ENCODE assay signal across 24 cellular contexts in the genomic region with DNA sequence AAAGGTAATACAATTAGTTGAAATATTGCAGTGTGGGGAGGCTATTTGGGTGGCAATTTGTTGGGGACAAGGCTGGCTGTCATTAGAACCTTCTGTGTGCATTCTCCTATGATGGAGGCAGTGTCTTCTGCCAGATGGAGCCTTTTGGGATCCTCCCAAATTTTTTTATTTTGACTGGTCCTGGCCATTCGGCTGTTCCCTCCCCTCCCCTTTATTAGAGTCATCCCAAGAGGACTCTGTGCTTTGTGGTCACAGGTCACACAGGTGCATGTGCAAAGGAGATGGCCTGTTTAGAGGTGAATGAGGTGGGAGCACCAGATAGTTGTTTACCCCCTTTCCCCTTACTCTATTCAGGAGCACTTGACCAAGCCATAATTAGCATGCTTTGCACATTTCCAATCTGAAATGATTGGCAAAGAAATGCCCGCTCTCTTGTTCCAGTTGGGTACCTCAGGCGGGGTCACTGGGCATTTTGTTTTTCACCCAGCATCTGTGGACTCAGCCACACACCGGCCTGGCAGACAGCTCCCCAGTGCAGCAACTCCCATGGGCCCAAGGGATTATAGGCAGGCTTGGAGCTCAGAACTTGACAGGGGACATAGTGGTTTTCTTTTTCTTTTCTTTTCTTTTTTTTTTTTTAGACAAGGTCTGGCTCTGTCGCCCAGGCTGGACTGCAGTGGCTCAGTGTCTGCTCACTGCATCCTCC. TPM values are rescaled to one million over a fixed set of nuclear protein-coding genes. Genes with fewer than 3 reads are reported as not detected.
A peak's percentile ranks its signal among the peaks of the same experiment; 100 is the strongest.
DNase-seq lines count a peak whose midpoint lies in the region; ATAC-seq, FAIRE-seq and TF ChIP-seq lines count a peak whose summit lies in the region.
"Had no signal": no experiment of that assay in that cellular context is flagged by ENCODE, and none has a peak within 500 bp of the region (broad histone marks: within the 10 kb centered on the region; RNA-seq: fewer than 3 reads in every experiment).

No MANE protein-coding gene starts in this region.

- ATAC-seq in GM12878 (no peak), memory B cell (ENCODE audit: low read depth) (no peak), psoas muscle (no peak)
- no peak for ATAC-seq in stimulated activated naive B cell treated with anti-CD40 and anti-IgM and Interleukin-4, amounts not matched to agents 10 μg/mL and 1 μg/mL and 100 μg/mL, for 72 hours (replicated peaks)
- ATAC-seq in activated CD8-positive, alpha-beta memory T cell treated with anti-CD3 and anti-CD28 coated beads, Interleukin-2, amount 10 ng/mL, durations not matched to agents 7 days and 5 days: no peak
- ATAC-seq: stimulated activated naive CD8-positive, alpha-beta T cell treated with anti-CD3 and anti-CD28 coated beads, Interleukin-15, amount 100 ng/mL, for 72 hours; T-cell had no signal

- H3K36me3 Mint-ChIP-seq in CD8-positive, alpha-beta memory T cell: peaks cover 0 to 30% (median 0%) of the 10 kb centered on the region in 3 donors
- no peaks in the 10 kb centered on the region for H3K36me3 Mint-ChIP-seq in memory B cell
- peaks cover 23 to 35% of the 10 kb centered on the region in 2 donors for H3K36me3 Mint-ChIP-seq in stimulated activated naive B cell treated with anti-CD40 and anti-IgM and Interleukin-4, amounts not matched to agents 10 μg/mL and 1 μg/mL and 100 μg/mL, for 72 hours
- peaks cover 7% of the 10 kb centered on the region for H3K36me3 Mint-ChIP-seq in activated CD8-positive, alpha-beta memory T cell treated with anti-CD3 and anti-CD28 coated beads, Interleukin-2, amount 10 ng/mL, durations not matched to agents 7 days and 5 days

- RAD21 ChIA-PET in GM12878 (lab: Charles Lee; ENCODE audit: unreplicated experiment): interaction anchor here (0.9 kb wide), 1 partner anchor 20 kb away, joined by 3 read pairs; the partner anchor contains the start of gene GATAD2A

- CTCF ChIA-PET in CD8-positive, alpha-beta memory T cell (lab: Charles Lee): no interaction called here
- CTCF ChIA-PET in GM12878 (lab: Yijun Ruan, JAX): interaction anchor here (0.6 kb wide), 1 partner anchor 56 kb away, joined by 3 read pairs; no protein-coding TSS in a partner anchor
- CTCF ChIA-PET in activated CD8-positive, alpha-beta memory T cell treated with anti-CD3 and anti-CD28 coated beads, Interleukin-2, amount 10 ng/mL, durations not matched to agents 7 days and 5 days (lab: Charles Lee): interaction anchor here (0.6 to 1.0 kb wide), 3 partner anchors 33 to 201 kb away, joined by 3 to 4 read pairs (median 3); no protein-coding TSS in a partner anchor

- H3K27me3 ChIP-seq in BLaER1 (no peaks in the 10 kb centered on the region), GM12878 (replicated peaks in 1 of 2; ENCODE audit: control insufficient read depth in 2 of 2, insufficient read depth in 2 of 2, low read length in 1 of 2) (no peaks in the 10 kb centered on the region), MM.1S (replicated peaks; ENCODE audit: insufficient read depth, low read length) (no peaks in the 10 kb centered on the region), psoas muscle (ENCODE audit: insufficient read depth in 3 of 3, low read length in 2 of 3) (no peaks in the 10 kb centered on the region)
- no peaks in the 10 kb centered on the region for H3K27me3 ChIP-seq in CD8-positive, alpha-beta memory T cell (ENCODE audit: insufficient read depth, low read length, poor library complexity, severe bottlenecking)
- H3K27me3 ChIP-seq: SJSA1, spleen, tibial nerve had no signal

- no peak for TF ChIP-seq EP300 in GM12878 (IDR thresholded peaks at IDR 0.05; ENCODE audit: borderline replicate concordance in 1 of 2, control insufficient read depth in 1 of 2, low read depth in 2 of 2, low read length in 2 of 2)

- intact Hi-C loops in GM12878 (cut with micrococcal nuclease; ENCODE audit: unreplicated experiment): no loop called here
- intact Hi-C loops in psoas muscle (cut with DNase I): no loop called here

- WGBS in GM12878 (ENCODE audit: insufficient coverage, insufficient replicate concordance, low lambda C conversion rate, missing lambda C conversion rate): 24% methylated on average over 4 of the region's 5 CpGs
- 42 to 56% (median 43%) methylated on average over 5 of the region's 5 CpGs for WGBS in psoas muscle, 3 donors

- no peaks in the 10 kb centered on the region for H3F3A ChIP-seq in MM.1S (ENCODE audit: insufficient read depth, low read length)

- FAIRE-seq in GM12878 (lab: Jason Lieb, UNC): no peak
- FAIRE-seq: H1, RCC 7860 had no signal

- peaks cover 85% of the 10 kb centered on the region for H3K79me2 ChIP-seq in GM12878 (ENCODE audit: control insufficient read depth, insufficient read depth, low read length)
- H3K79me2 ChIP-seq in MM.1S (ENCODE audit: low read length): peaks cover 99% of the 10 kb centered on the region

- TF ChIP-seq CTCF in GM12878 (IDR thresholded peaks at IDR 0.05 in 2 of 3, conservative IDR thresholded peaks at IDR 0.05 in 1 of 3; ENCODE audit: control insufficient read depth in 2 of 3, extremely low read depth in 1 of 3, insufficient read depth in 1 of 3, low read depth in 3 of 3, low read length in 3 of 3) (no peak), MM.1S (IDR thresholded peaks at IDR 0.05; ENCODE audit: low read length) (no peak), psoas muscle (IDR thresholded peaks at IDR 0.05) (no peak)

- H3K4me3 ChIP-seq in BLaER1: no peak overlapping the region
- no peak overlapping the region for H3K4me3 ChIP-seq in CD8-positive, alpha-beta memory T cell (ENCODE audit: low read length)
- H3K4me3 ChIP-seq in GM12878: no peak overlapping the region
- no peak overlapping the region for H3K4me3 ChIP-seq in MM.1S (ENCODE audit: low read length)
- no peak overlapping the region for H3K4me3 ChIP-seq in psoas muscle
- H3K4me3 ChIP-seq: SJSA1, spleen, tibial nerve had no signal

- H3K4me1 ChIP-seq in BLaER1: peaks cover 76% of the 10 kb centered on the region
- H3K4me1 ChIP-seq in CD8-positive, alpha-beta memory T cell (ENCODE audit: insufficient read depth, low read length): peaks cover 79% of the 10 kb centered on the region
- peaks cover 12% of the 10 kb centered on the region for H3K4me1 ChIP-seq in GM12878 (ENCODE audit: control insufficient read depth, insufficient read depth, low read length)
- H3K4me1 ChIP-seq in MM.1S (ENCODE audit: low read length): no peaks in the 10 kb centered on the region
- peaks cover 47% of the 10 kb centered on the region for H3K4me1 ChIP-seq in psoas muscle
- H3K4me1 ChIP-seq: SJSA1 had no signal

- no peaks in the 10 kb centered on the region for H3K9me3 ChIP-seq in BLaER1
- no peaks in the 10 kb centered on the region for H3K9me3 ChIP-seq in CD8-positive, alpha-beta memory T cell (ENCODE audit: low read length)
- H3K9me3 ChIP-seq in GM12878 (replicated peaks; ENCODE audit: control insufficient read depth, insufficient read depth, low read length): no peaks in the 10 kb centered on the region
- no peaks in the 10 kb centered on the region for H3K9me3 ChIP-seq in MM.1S (replicated peaks; ENCODE audit: insufficient read depth, low read length)
- no peaks in the 10 kb centered on the region for H3K9me3 ChIP-seq in psoas muscle
- H3K9me3 ChIP-seq: SJSA1, spleen, tibial nerve had no signal

- H2AFZ ChIP-seq in GM12878 (ENCODE audit: control insufficient read depth, low read depth, low read length) (no peak overlapping the region), MM.1S (ENCODE audit: low read length) (no peak overlapping the region)

- peak overlapping the region in 7 of 8 donors; percentile 45 to 86 (median 54) for H3K27ac Mint-ChIP-seq in CD8-positive, alpha-beta memory T cell
- peak overlapping the region; percentile 31 for H3K27ac Mint-ChIP-seq in memory B cell
- no peak overlapping the region for H3K27ac Mint-ChIP-seq in stimulated activated naive B cell treated with anti-CD40 and anti-IgM and Interleukin-4, amounts not matched to agents 10 μg/mL and 1 μg/mL and 100 μg/mL, for 72 hours
- H3K27ac Mint-ChIP-seq in activated CD8-positive, alpha-beta memory T cell treated with anti-CD3 and anti-CD28 coated beads, Interleukin-2, amount 10 ng/mL, durations not matched to agents 7 days and 5 days: no peak overlapping the region
- H3K27ac Mint-ChIP-seq: activated naive CD8-positive, alpha-beta T cell treated with anti-CD3 and anti-CD28 coated beads, Interleukin-2, amount 10 ng/mL, durations not matched to agents 7 days and 5 days had no signal

- H4K20me1 ChIP-seq in BLaER1 (peaks cover 100% of the 10 kb centered on the region), GM12878 (ENCODE audit: control insufficient read depth, insufficient read depth) (peaks cover 14% of the 10 kb centered on the region), MM.1S (ENCODE audit: insufficient read depth, low read length) (peaks cover 49% of the 10 kb centered on the region)

- peaks cover 80 to 99% (median 94%) of the 10 kb centered on the region in 3 donors for H3K4me1 Mint-ChIP-seq in CD8-positive, alpha-beta memory T cell
- peaks cover 41% of the 10 kb centered on the region for H3K4me1 Mint-ChIP-seq in memory B cell
- peaks cover 49 to 97% of the 10 kb centered on the region in 2 donors for H3K4me1 Mint-ChIP-seq in stimulated activated naive B cell treated with anti-CD40 and anti-IgM and Interleukin-4, amounts not matched to agents 10 μg/mL and 1 μg/mL and 100 μg/mL, for 72 hours
- H3K4me1 Mint-ChIP-seq in activated CD8-positive, alpha-beta memory T cell treated with anti-CD3 and anti-CD28 coated beads, Interleukin-2, amount 10 ng/mL, durations not matched to agents 7 days and 5 days: peaks cover 23% of the 10 kb centered on the region

- DNase-seq in CD8-positive, alpha-beta memory T cell: no peak
- DNase-seq in GM12878 (ENCODE audit: low read depth, low spot score) (no peak), memory B cell (ENCODE audit: low spot score in 2 of 2) (no peak), MM.1S (no peak), psoas muscle (no peak)
- no peak for DNase-seq in stimulated activated naive B cell treated with anti-CD40 and anti-IgM and Interleukin-4, amounts not matched to agents 10 μg/mL and 1 μg/mL and 100 μg/mL, for 72 hours
- no peak for DNase-seq in activated CD8-positive, alpha-beta memory T cell treated with anti-CD3 and anti-CD28 coated beads, Interleukin-2, amount 10 ng/mL, durations not matched to agents 7 days and 5 days
- DNase-seq: activated naive CD8-positive, alpha-beta T cell treated with anti-CD3 and anti-CD28 coated beads, Interleukin-2, amount 10 ng/mL, durations not matched to agents 7 days and 5 days; DMS79; KBM-7; NCI-H1436 treated with DMSO at 0.1 percent for 48 hours; NCI-H510A treated with DMSO at 0.1 percent for 48 hours; retina; spleen; stimulated activated CD4-positive, alpha-beta T cell treated with anti-CD3 and anti-CD28 coated beads, Interleukin-4, amount 100 ng/mL, for 1 hour; stimulated activated naive CD8-positive, alpha-beta T cell treated with anti-CD3 and anti-CD28 coated beads, Interleukin-15, amount 100 ng/mL, for 72 hours; T-cell had no signal

- no peaks in the 10 kb centered on the region for H3K27me3 Mint-ChIP-seq in CD8-positive, alpha-beta memory T cell
- H3K27me3 Mint-ChIP-seq in memory B cell: no peaks in the 10 kb centered on the region
- H3K27me3 Mint-ChIP-seq in stimulated activated naive B cell treated with anti-CD40 and anti-IgM and Interleukin-4, amounts not matched to agents 10 μg/mL and 1 μg/mL and 100 μg/mL, for 72 hours: no peaks in the 10 kb centered on the region
- no peaks in the 10 kb centered on the region for H3K27me3 Mint-ChIP-seq in activated CD8-positive, alpha-beta memory T cell treated with anti-CD3 and anti-CD28 coated beads, Interleukin-2, amount 10 ng/mL, durations not matched to agents 7 days and 5 days
- H3K27me3 Mint-ChIP-seq: activated naive CD8-positive, alpha-beta T cell treated with anti-CD3 and anti-CD28 coated beads, Interleukin-2, amount 10 ng/mL, durations not matched to agents 7 days and 5 days; central memory CD8-positive, alpha-beta T cell; stimulated activated naive CD8-positive, alpha-beta T cell treated with anti-CD3 and anti-CD28 coated beads, Interleukin-15, amount 100 ng/mL, for 72 hours; T-cell had no signal

- TF ChIP-seq RAD21 in GM12878 (IDR thresholded peaks at IDR 0.05; ENCODE audit: insufficient read depth, low read depth, low read length): no peak

- TF ChIP-seq POLR2A in GM12878 (IDR thresholded peaks at IDR 0.05; ENCODE audit: low read depth, low read length): no peak

- SMC1A ChIA-PET in GM12878 (lab: Charles Lee; ENCODE audit: uncharacterized antibody, unreplicated experiment): interaction anchor here (0.6 to 1.2 kb wide), 3 partner anchors 9 to 41 kb away, joined by 3 read pairs; no protein-coding TSS in a partner anchor

- H3K4me2 ChIP-seq in BLaER1 (peak overlapping the region; percentile 80), GM12878 (ENCODE audit: control insufficient read depth, insufficient read depth) (peak overlapping the region; percentile 13; the same call in 1 of the 2 replicates), MM.1S (ENCODE audit: low read depth, low read length) (no peak overlapping the region)

- no peak overlapping the region for H3K4me3 Mint-ChIP-seq in CD8-positive, alpha-beta memory T cell
- H3K4me3 Mint-ChIP-seq in memory B cell: peak overlapping the region; percentile 44
- no peak overlapping the region for H3K4me3 Mint-ChIP-seq in stimulated activated naive B cell treated with anti-CD40 and anti-IgM and Interleukin-4, amounts not matched to agents 10 μg/mL and 1 μg/mL and 100 μg/mL, for 72 hours
- no peak overlapping the region for H3K4me3 Mint-ChIP-seq in activated CD8-positive, alpha-beta memory T cell treated with anti-CD3 and anti-CD28 coated beads, Interleukin-2, amount 10 ng/mL, durations not matched to agents 7 days and 5 days
- H3K4me3 Mint-ChIP-seq: activated naive CD8-positive, alpha-beta T cell treated with anti-CD3 and anti-CD28 coated beads, Interleukin-2, amount 10 ng/mL, durations not matched to agents 7 days and 5 days; central memory CD8-positive, alpha-beta T cell; stimulated activated naive CD8-positive, alpha-beta T cell treated with anti-CD3 and anti-CD28 coated beads, Interleukin-15, amount 100 ng/mL, for 72 hours; T-cell had no signal

- in situ Hi-C loops in GM12878 (cut with MboI): no loop called here

- H3K27ac ChIP-seq in BLaER1 (peak overlapping the region; percentile 44; the same call in 1 of the 2 replicates), GM12878 (ENCODE audit: control insufficient read depth, insufficient read depth) (no peak overlapping the region), MM.1S (ENCODE audit: low read length) (no peak overlapping the region), psoas muscle (no peak overlapping the region)
- no peak overlapping the region for H3K27ac ChIP-seq in CD8-positive, alpha-beta memory T cell (ENCODE audit: low read depth, low read length)
- H3K27ac ChIP-seq: epithelial cell of prostate, SJSA1, spleen, tibial nerve had no signal

- H3K9me2 ChIP-seq in MM.1S (replicated peaks; ENCODE audit: insufficient read depth, low read length): no peaks in the 10 kb centered on the region

- POLR2A ChIA-PET in CD8-positive, alpha-beta memory T cell (lab: Charles Lee): interaction anchor here (0.6 kb wide), 1 partner anchor 48 kb away, joined by 4 read pairs; no protein-coding TSS in a partner anchor
- POLR2A ChIA-PET in GM12878 (lab: Charles Lee): interaction anchor here (1.2 kb wide), 1 partner anchor 24 kb away, joined by 3 read pairs; no protein-coding TSS in a partner anchor

- H3K9me3 Mint-ChIP-seq in CD8-positive, alpha-beta memory T cell: no peaks in the 10 kb centered on the region
- H3K9me3 Mint-ChIP-seq in memory B cell: no peaks in the 10 kb centered on the region
- H3K9me3 Mint-ChIP-seq in stimulated activated naive B cell treated with anti-CD40 and anti-IgM and Interleukin-4, amounts not matched to agents 10 μg/mL and 1 μg/mL and 100 μg/mL, for 72 hours: no peaks in the 10 kb centered on the region
- no peaks in the 10 kb centered on the region for H3K9me3 Mint-ChIP-seq in activated CD8-positive, alpha-beta memory T cell treated with anti-CD3 and anti-CD28 coated beads, Interleukin-2, amount 10 ng/mL, durations not matched to agents 7 days and 5 days (ENCODE audit: low read depth)
- H3K9me3 Mint-ChIP-seq: activated naive CD8-positive, alpha-beta T cell treated with anti-CD3 and anti-CD28 coated beads, Interleukin-2, amount 10 ng/mL, durations not matched to agents 7 days and 5 days; central memory CD8-positive, alpha-beta T cell; stimulated activated naive CD8-positive, alpha-beta T cell treated with anti-CD3 and anti-CD28 coated beads, Interleukin-15, amount 100 ng/mL, for 72 hours; T-cell had no signal

- peak overlapping the region; percentile 39; the same call in 1 of the 2 replicates for H3K9ac ChIP-seq in BLaER1
- H3K9ac ChIP-seq in GM12878 (ENCODE audit: control insufficient read depth, insufficient read depth, low read length): no peak overlapping the region
- no peak overlapping the region for H3K9ac ChIP-seq in MM.1S (ENCODE audit: low read length)

- H3K36me3 ChIP-seq in BLaER1 (peaks cover 65% of the 10 kb centered on the region), GM12878 (ENCODE audit: control insufficient read depth in 2 of 2, insufficient read depth in 2 of 2, low read length in 1 of 2) (peaks cover 0 to 11% of the 10 kb centered on the region in 2 experiments; a peak in 3 of 4 replicates), MM.1S (replicated peaks; ENCODE audit: insufficient read depth, low read length) (no peaks in the 10 kb centered on the region), psoas muscle (ENCODE audit: insufficient read depth in 1 of 2, low read depth in 1 of 2) (no peaks in the 10 kb centered on the region)
- H3K36me3 ChIP-seq in CD8-positive, alpha-beta memory T cell (ENCODE audit: insufficient read depth, low read length): peaks cover 4% of the 10 kb centered on the region

- no TSS peak for BruUV-seq in GM12878 (replicated peaks; lab: Mats Ljungman, UMichigan)

RNA-seq across cellular contexts. Expression of gene GATAD2A, which starts 19.8 kb away (rescaled TPM):
- total RNA-seq in CD8-positive, alpha-beta memory T cell: 100 to 1,000 TPM; 176 to 182 TPM
- polyA plus RNA-seq in CD8-positive, alpha-beta memory T cell: 46.9 TPM
- total RNA-seq in GM12878 (2013; cell fraction: nucleolus; rRNA removed): 28.7 and 30.1 TPM in 2 replicates
- total RNA-seq in GM12878 (2014; rRNA removed) (47.1 and 61.8 TPM in 2 replicates), GM12878 (2014; rRNA removed; fragmentation: Illumina TruSeq; extraction: Trizol) (27.4 and 38.4 TPM in 2 replicates), GM12878 (2021) (161 and 173 TPM in 2 replicates), psoas muscle (10 to 100 TPM; 25.3 to 65.9 (median 55.6) TPM)
- 15.5 TPM for polyA plus RNA-seq in GM12878 (2011; ENCODE audit: low read depth)
- polyA plus RNA-seq in GM12878 (2011; rRNA removed) (16.9 and 20.1 TPM in 2 replicates), GM12878 (2014; fragmentation: Illumina TruSeq; extraction: Trizol) (8.6 and 28.0 TPM in 2 replicates), GM12878 (2014; fragmentation: Nextera tagmentation; extraction: Ambion mirVana) (1 to 10 TPM; 2.6 to 2.7 TPM), GM12878 (2014; rRNA removed) (60.3 and 70.8 TPM in 2 replicates), GM12878 (2016; fragmentation: Nextera tagmentation; extraction: Ambion mirVana) (10 to 100 TPM; 31.4 to 32.7 TPM), psoas muscle (10 to 100 TPM; 18.5 to 43.4 (median 32.5) TPM)
- 18.7 and 20.9 TPM in 2 replicates for polyA plus RNA-seq in GM12878 (2011; cell fraction: cytosol; rRNA removed)
- 21.5 and 39.0 TPM in 2 replicates for polyA plus RNA-seq in GM12878 (2011; cell fraction: nucleus; rRNA removed)
- 32.1 and 35.4 TPM in 2 replicates for polyA plus RNA-seq in GM12878 (2012)
- 16.8 and 17.2 TPM in 2 replicates for polyA minus RNA-seq in GM12878 (2011; rRNA and poly(A)+ RNA removed)
- polyA minus RNA-seq in GM12878 (2011; cell fraction: cytosol; rRNA and poly(A)+ RNA removed): 29.5 and 34.5 TPM in 2 replicates
- 5.1 and 11.0 TPM in 2 replicates for polyA minus RNA-seq in GM12878 (2011; cell fraction: nucleus; rRNA and poly(A)+ RNA removed)
- 100 to 1,000 TPM; 159 to 161 TPM for total RNA-seq in activated CD8-positive, alpha-beta memory T cell treated with anti-CD3 and anti-CD28 coated beads, Interleukin-2, amount 10 ng/mL, durations not matched to agents 7 days and 5 days

Comparison
In these comparisons a context has a peak if more than half of its experiments do, and no peak if none do; other contexts are left out.
1. H3K27ac Mint-ChIP-seq: peak in CD8-positive, alpha-beta memory T cell (7 of 8) and memory B cell (single experiment); none in stimulated activated naive B cell treated with anti-CD40 and anti-IgM and Interleukin-4, amounts not matched to agents 10 μg/mL and 1 μg/mL and 100 μg/mL, for 72 hours (single experiment) and activated CD8-positive, alpha-beta memory T cell treated with anti-CD3 and anti-CD28 coated beads, Interleukin-2, amount 10 ng/mL, durations not matched to agents 7 days and 5 days (single experiment).